Comparison of ENCODE assay signal across 21 cellular contexts in genomic region chr12:81010641-81011040, GRCh38.
"Had no signal": no experiment of that assay in that cellular context is flagged by ENCODE, and none has a peak within 500 bp of the region (broad histone marks: within the 10 kb centered on the region; RNA-seq: fewer than 3 reads in every experiment).

No MANE protein-coding gene starts in this region.

- H3K9me3 ChIP-seq: colonic mucosa, esophagus squamous epithelium, gastrocnemius medialis, heart right ventricle, neutrophil, psoas muscle, right lobe of liver, testis, transverse colon had no signal

- H3K4me3 ChIP-seq: colonic mucosa, esophagus squamous epithelium, gastrocnemius medialis, heart right ventricle, psoas muscle, right lobe of liver, testis, transverse colon had no signal

- H3K27ac ChIP-seq: colonic mucosa, esophagus squamous epithelium, gastrocnemius medialis, heart right ventricle, neutrophil, psoas muscle, right lobe of liver, testis, transverse colon had no signal

- H3K36me3 ChIP-seq: colonic mucosa, esophagus squamous epithelium, gastrocnemius medialis, heart right ventricle, neutrophil, right lobe of liver, transverse colon had no signal

- H3K27me3 ChIP-seq: colonic mucosa, esophagus squamous epithelium, gastrocnemius medialis, heart right ventricle, right lobe of liver, testis, transverse colon had no signal

- ATAC-seq: gastrocnemius medialis; heart right ventricle; naive thymus-derived CD4-positive, alpha-beta T cell; psoas muscle; right lobe of liver; stimulated activated effector memory CD8-positive, alpha-beta T cell treated with anti-CD3 and anti-CD28 coated beads, Interleukin-12 subunit alpha, Interleukin-12 subunit beta, amount 100 ng/mL, for 72 hours; stimulated activated naive CD8-positive, alpha-beta T cell treated with anti-CD3 and anti-CD28 coated beads, Interleukin-15, Interleukin-2, amounts not matched to agents 100 U/mL and 50 U/mL, for 24 hours had no signal

- H3K4me1 ChIP-seq: colonic mucosa, esophagus squamous epithelium, gastrocnemius medialis, heart right ventricle, psoas muscle, right lobe of liver, testis, transverse colon had no signal

- DNase-seq: colonic mucosa; dermis blood vessel endothelial cell; esophagus squamous epithelium; gastrocnemius medialis; heart right ventricle; hypothalamus; kidney glomerular epithelial cell; mesendoderm; naive thymus-derived CD4-positive, alpha-beta T cell; nephron progenitor cell; psoas muscle; retina; right lobe of liver; small intestine; stimulated activated CD4-positive, alpha-beta T cell treated with anti-CD3 and anti-CD28 coated beads, Interleukin-2, amount 100 ng/mL, for 48 hours; stimulated activated CD8-positive, alpha-beta memory T cell treated with anti-CD3 and anti-CD28 coated beads, Interleukin-4, amount 100 ng/mL, for 48 hours; stimulated activated naive CD8-positive, alpha-beta T cell treated with anti-CD3 and anti-CD28 coated beads, Interleukin-15, Interleukin-2, amounts not matched to agents 100 U/mL and 50 U/mL, for 24 hours; testis; transverse colon had no signal
